ENCODE assay signal across 8 cellular contexts in genomic region chr2:197209742-197210408, GRCh38.
DNase-seq lines count a peak whose midpoint lies in the region; ATAC-seq, FAIRE-seq and TF ChIP-seq lines count a peak whose summit lies in the region.

No MANE protein-coding gene starts in this region.

- H3K9me3 Mint-ChIP-seq in CD8-positive, alpha-beta memory T cell: peaks cover 0 to 2% (median 0%) of the 10 kb centered on the region in 5 donors

- intact Hi-C loops in K562 (cut with micrococcal nuclease): no loop called here

- FAIRE-seq in K562 (lab: Jason Lieb, UNC): no peak

- peak overlapping the region; percentile 26 for H3K27ac ChIP-seq in CD8-positive, alpha-beta memory T cell (ENCODE audit: low read depth, low read length)
- no peak overlapping the region for H3K27ac ChIP-seq in K562 (ENCODE audit: extremely low read depth, low read depth, low read length)

- WGBS in K562 (ENCODE audit: insufficient coverage, low coverage, missing lambda C conversion rate): 1% methylated on average over 6 of the region's 6 CpGs

- no peak overlapping the region for H2AFZ ChIP-seq in K562 (ENCODE audit: low read depth, low read length)

- no peaks in the 10 kb centered on the region; the same call in 1 of the 2 replicates for H4K20me1 ChIP-seq in K562 (replicated peaks; ENCODE audit: control insufficient read depth, insufficient read depth, low read length)

- CTCF ChIA-PET in CD8-positive, alpha-beta memory T cell (lab: Charles Lee): interaction anchor here (1.0 to 3.6 kb wide), 6 partner anchors 11 to 118 kb away, joined by 3 to 28 read pairs (median 3); partner anchors contain the start of gene ANKRD44
- CTCF ChIA-PET in K562 (lab: Yijun Ruan, JAX; ENCODE audit: low intra/inter-chr PET ratio): no interaction called here

- H3K4me2 ChIP-seq in K562 (ENCODE audit: insufficient read depth, low read length): peak overlapping the region; percentile 46; the same call in 1 of the 2 replicates

- peak overlapping the region; percentile 36 to 89 (median 74) for H3K4me3 Mint-ChIP-seq in CD8-positive, alpha-beta memory T cell

- H3K4me3 ChIP-seq in CD8-positive, alpha-beta memory T cell (ENCODE audit: low read length): peak overlapping the region; percentile 21
- H3K4me3 ChIP-seq in NB4 (ENCODE audit: low read depth, low read length): no peak overlapping the region
- no peak overlapping the region for H3K4me3 ChIP-seq in K562

- no peak for TF ChIP-seq CTCF in NB4 (IDR thresholded peaks at IDR 0.05; ENCODE audit: low read depth, low read length)
- TF ChIP-seq CTCF in K562 (IDR thresholded peaks at IDR 0.05 in 2 of 3, conservative IDR thresholded peaks at IDR 0.05 in 1 of 3; ENCODE audit: insufficient read depth in 2 of 3, low read depth in 1 of 3, low read length in 3 of 3): no peak

- H3K36me3 Mint-ChIP-seq in CD8-positive, alpha-beta memory T cell: peaks cover 0 to 13% (median 0%) of the 10 kb centered on the region in 3 donors

- H3K4me1 Mint-ChIP-seq in CD8-positive, alpha-beta memory T cell: peaks cover 97 to 99% (median 98%) of the 10 kb centered on the region in 3 donors

- TF ChIP-seq RAD21 in K562 (CRISPR knock-in tag; conservative IDR thresholded peaks at IDR 0.05 in 1 of 2, IDR thresholded peaks at IDR 0.05 in 1 of 2): no peak

- no peaks in the 10 kb centered on the region for H3K9me3 ChIP-seq in CD8-positive, alpha-beta memory T cell (ENCODE audit: low read length)
- H3K9me3 ChIP-seq in K562 (replicated peaks; ENCODE audit: control insufficient read depth, insufficient read depth, low read depth, low read length): no peaks in the 10 kb centered on the region

- H3K36me3 ChIP-seq in CD8-positive, alpha-beta memory T cell (ENCODE audit: insufficient read depth, low read length): no peaks in the 10 kb centered on the region
- H3K36me3 ChIP-seq in K562 (ENCODE audit: control insufficient read depth, insufficient read depth, low read length): no peaks in the 10 kb centered on the region

- H3K4me1 ChIP-seq in CD8-positive, alpha-beta memory T cell (ENCODE audit: insufficient read depth, low read length): peaks cover 99% of the 10 kb centered on the region
- peaks cover 0 to 14% of the 10 kb centered on the region in 2 experiments; a peak in 3 of 5 replicates for H3K4me1 ChIP-seq in K562 (replicated peaks in 1 of 2; ENCODE audit: control insufficient read depth in 2 of 2, insufficient read depth in 2 of 2, low read length in 2 of 2)

- no TSS peak for BruUV-seq in K562 (replicated peaks; lab: Mats Ljungman, UMichigan)

- TF ChIP-seq POLR2A in NB4 (IDR thresholded peaks at IDR 0.05; ENCODE audit: extremely low read depth, insufficient read length) (no peak), K562 (conservative IDR thresholded peaks at IDR 0.05) (no peak)

- H3K27me3 ChIP-seq in CD8-positive, alpha-beta memory T cell (ENCODE audit: insufficient read depth, low read length, poor library complexity, severe bottlenecking): no peaks in the 10 kb centered on the region
- peaks cover 0 to 10% of the 10 kb centered on the region in 2 experiments; a peak in 2 of 5 replicates for H3K27me3 ChIP-seq in K562 (ENCODE audit: control insufficient read depth in 2 of 2, insufficient read depth in 2 of 2, low read length in 2 of 2)

- ATAC-seq in GM21528 (IDR thresholded peaks at IDR 0.05; ENCODE audit: low FRiP score, unreplicated experiment): peak; percentile 38
- ATAC-seq in K562: peak; percentile 57; the same call in 2 of the 3 replicates

- H3K79me2 ChIP-seq in K562 (ENCODE audit: control insufficient read depth, insufficient read depth, low read length): no peaks in the 10 kb centered on the region

- H3K9ac ChIP-seq in K562 (ENCODE audit: insufficient read depth in 1 of 2, low read depth in 2 of 2, low read length in 2 of 2): no peak overlapping the region

- POLR2A ChIA-PET in CD8-positive, alpha-beta memory T cell (lab: Charles Lee): interaction anchor here (0.8 to 4.5 kb wide), 6 partner anchors 10 to 100 kb away, joined by 3 to 25 read pairs (median 4); partner anchors contain the start of gene ANKRD44
- POLR2A ChIA-PET in K562 (lab: Yijun Ruan, JAX): no interaction called here

- TF ChIP-seq EP300 in K562 (IDR thresholded peaks at IDR 0.05; ENCODE audit: low read length): no peak

- H3K27me3 Mint-ChIP-seq in CD8-positive, alpha-beta memory T cell: no peaks in the 10 kb centered on the region

- peak; percentile 34 to 64 (median 36) for DNase-seq in CD8-positive, alpha-beta memory T cell
- DNase-seq in NB4 (ENCODE audit: low read depth) (peak; percentile 30), K562 (ENCODE audit: extremely low read depth in 1 of 4, low spot score in 3 of 4) (peak in 3 of 4 experiments; percentile 11 to 20 (median 12)), COLO668 (lab: John Stamatoyannopoulos, UW; ENCODE audit: unreplicated experiment) (no peak), NCI-H345 treated with DMSO at 0.1 percent for 48 hours (lab: John Stamatoyannopoulos, UW; ENCODE audit: unreplicated experiment) (no peak), NCI-H774 (lab: John Stamatoyannopoulos, UW) (no peak)
- DNase-seq in stimulated activated CD4-positive, alpha-beta T cell treated with anti-CD3 and anti-CD28 coated beads, Interleukin-4, amount 100 ng/mL, for 48 hours (ENCODE audit: low read depth in 2 of 2): peak; percentile 39 to 65

- in situ Hi-C loops in K562 (cut with MboI): no loop called here

- no peaks in the 10 kb centered on the region for H3K9me1 ChIP-seq in K562 (ENCODE audit: control insufficient read depth, insufficient read depth, low read length)

- H3K27ac Mint-ChIP-seq in CD8-positive, alpha-beta memory T cell: peak overlapping the region; percentile 92 to 100 (median 96)

TF ChIP-seq in K562, 482 proteins besides CTCF, POLR2A, EP300 and RAD21 (continues in another document):
- 0 out of 2 replicates have a peak, but pooled peaks have one; percentile 49 for TF ChIP-seq TEAD4 (IDR thresholded peaks at IDR 0.05; ENCODE audit: low read length)
- TF ChIP-seq TEAD4 (CRISPR knock-in tag; IDR thresholded peaks at IDR 0.05; ENCODE audit: borderline replicate concordance): no peak
- TF ChIP-seq SRF (CRISPR knock-in tag; IDR thresholded peaks at IDR 0.05): no peak
- peak; percentile 59 for TF ChIP-seq TCF3 (CRISPR knock-in tag; IDR thresholded peaks at IDR 0.05)
- TF ChIP-seq MCM5 (IDR thresholded peaks at IDR 0.05; ENCODE audit: low read depth): no peak
- TF ChIP-seq ID3 (CRISPR knock-in tag; IDR thresholded peaks at IDR 0.05): no peak
- no peak for TF ChIP-seq ID3 (tag; IDR thresholded peaks at IDR 0.05)
- no peak for TF ChIP-seq NR4A1 (CRISPR knock-in tag; IDR thresholded peaks at IDR 0.05)
- no peak for TF ChIP-seq NR4A1 (tag; IDR thresholded peaks at IDR 0.05)
- TF ChIP-seq ELK1 (CRISPR knock-in tag; IDR thresholded peaks at IDR 0.05): no peak
- TF ChIP-seq NFE2 (IDR thresholded peaks at IDR 0.05; ENCODE audit: low read depth): no peak
- TF ChIP-seq KDM2B (CRISPR knock-in tag; IDR thresholded peaks at IDR 0.05): no peak
- TF ChIP-seq HMBOX1 (IDR thresholded peaks at IDR 0.05): 0 out of 2 replicates have a peak, but pooled peaks have one; percentile 17
- TF ChIP-seq FOXA3 (CRISPR knock-in tag; conservative IDR thresholded peaks at IDR 0.05 in 1 of 2, IDR thresholded peaks at IDR 0.05 in 1 of 2): peak; percentile 80 to 83; a peak in 3 of 4 replicates
- TF ChIP-seq ARID1B (IDR thresholded peaks at IDR 0.05): peak; percentile 55
- peak; percentile 81 for TF ChIP-seq FOSL1 (tag; conservative IDR thresholded peaks at IDR 0.05)
- TF ChIP-seq SRSF1 (IDR thresholded peaks at IDR 0.05; ENCODE audit: low read depth, low read length): no peak
- TF ChIP-seq SMARCE1 (IDR thresholded peaks at IDR 0.05): peak; percentile 46; the same call in 1 of the 2 replicates
- peak; percentile 37; the same call in 1 of the 2 replicates for TF ChIP-seq TAL1 (IDR thresholded peaks at IDR 0.05)
- TF ChIP-seq ZKSCAN8 (CRISPR knock-in tag; IDR thresholded peaks at IDR 0.05): peak; percentile 86; the same call in 1 of the 2 replicates
- TF ChIP-seq TEAD1 (CRISPR knock-in tag; IDR thresholded peaks at IDR 0.05): peak in 1 of 2 experiments; percentile 39; a peak in 1 of 4 replicates
- TF ChIP-seq NR0B1 (IDR thresholded peaks at IDR 0.05; ENCODE audit: partially characterized antibody): no peak

Comparison
In these comparisons a context has a peak if more than half of its experiments do, and no peak if none do; other contexts are left out.
1. DNase-seq: peak in CD8-positive, alpha-beta memory T cell (5 of 5), NB4 (single experiment), K562 (3 of 4) and stimulated activated CD4-positive, alpha-beta T cell treated with anti-CD3 and anti-CD28 coated beads, Interleukin-4, amount 100 ng/mL, for 48 hours (2 of 2); none in COLO668 (single experiment), NCI-H345 treated with DMSO at 0.1 percent for 48 hours (single experiment) and NCI-H774 (single experiment).